Comparison of ENCODE assay signal across 8 cellular contexts in the genomic region with DNA sequence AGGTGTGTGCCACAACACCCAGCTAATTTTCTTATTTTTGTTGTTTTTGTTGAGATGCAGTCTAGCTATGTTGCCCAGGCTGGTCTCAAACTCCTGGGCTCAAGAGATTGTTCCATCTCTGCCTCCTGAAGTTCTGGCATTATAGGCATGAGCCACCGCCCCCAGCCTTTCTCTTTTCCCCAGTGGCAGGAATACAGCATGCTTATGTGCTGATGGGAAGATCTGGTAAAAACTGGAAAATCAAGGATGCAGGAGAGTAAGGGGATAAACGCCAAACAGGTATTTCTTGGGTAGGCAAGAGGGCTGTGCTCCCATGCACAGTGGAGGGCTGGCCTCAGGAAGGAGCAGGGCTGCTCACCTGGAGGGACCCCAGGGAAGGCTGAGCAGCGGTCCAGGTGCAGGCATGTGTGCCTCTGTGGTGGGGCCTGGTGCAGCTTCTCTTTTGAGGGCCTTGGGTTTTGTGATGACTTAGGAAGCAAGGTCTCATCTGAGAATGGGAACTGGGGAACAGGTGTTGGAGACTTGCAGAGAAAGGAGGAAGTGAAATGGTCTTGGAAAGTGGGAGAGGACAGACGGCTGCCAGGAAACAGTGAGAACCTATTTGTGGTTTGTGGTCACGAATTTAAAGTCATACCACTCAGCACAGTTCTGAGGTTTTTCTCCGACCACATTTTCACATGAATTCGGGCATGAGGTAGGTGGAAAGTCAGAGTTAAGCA.
A peak's percentile ranks its signal among the peaks of the same experiment; 100 is the strongest.
DNase-seq lines count a peak whose midpoint lies in the region; ATAC-seq lines count a peak whose summit lies in the region.

No MANE protein-coding gene starts in this region.

- DNase-seq in GF-D8 (lab: John Stamatoyannopoulos, UW) = peak; percentile 96
- no peak for DNase-seq in GM03348 (ENCODE audit: low spot score)
- no peak for DNase-seq in kidney glomerular epithelial cell (lab: John Stamatoyannopoulos, UW)
- DNase-seq in effector CD8-positive, alpha-beta T cell (lab: John Stamatoyannopoulos, UW) = no peak

- H3K27me3 Mint-ChIP-seq in activated T-helper 17 cell treated with anti-CD3 and anti-CD28 coated beads, Interleukin-2, amount 50 U/mL, for 72 hours = peaks cover 15% of the 10 kb centered on the region

- peak overlapping the region; percentile 77 for H3K27ac Mint-ChIP-seq in activated T-helper 17 cell treated with anti-CD3 and anti-CD28 coated beads, Interleukin-2, amount 50 U/mL, for 72 hours

- H3K36me3 Mint-ChIP-seq in activated T-helper 17 cell treated with anti-CD3 and anti-CD28 coated beads, Interleukin-2, amount 50 U/mL, for 72 hours (ENCODE audit: low read depth) = peaks cover 5% of the 10 kb centered on the region

- H3K9me3 Mint-ChIP-seq in activated T-helper 17 cell treated with anti-CD3 and anti-CD28 coated beads, Interleukin-2, amount 50 U/mL, for 72 hours = no peaks in the 10 kb centered on the region

- peak overlapping the region; percentile 60 for H3K4me3 Mint-ChIP-seq in activated T-helper 17 cell treated with anti-CD3 and anti-CD28 coated beads, Interleukin-2, amount 50 U/mL, for 72 hours

- H3K4me1 Mint-ChIP-seq in activated T-helper 17 cell treated with anti-CD3 and anti-CD28 coated beads, Interleukin-2, amount 50 U/mL, for 72 hours = peaks cover 18% of the 10 kb centered on the region

- peak; percentile 71 for ATAC-seq in GM21367 (IDR thresholded peaks at IDR 0.05; ENCODE audit: unreplicated experiment)
- peak; percentile 75 for ATAC-seq in HG03565 (IDR thresholded peaks at IDR 0.05; ENCODE audit: unreplicated experiment)
- ATAC-seq in activated T-helper 17 cell treated with anti-CD3 and anti-CD28 coated beads, Interleukin-2, amount 50 U/mL, for 72 hours (replicated peaks) = peak; percentile 90
- ATAC-seq in HG03135 (IDR thresholded peaks at IDR 0.05; ENCODE audit: unreplicated experiment) = no peak
